In the genomic region with DNA sequence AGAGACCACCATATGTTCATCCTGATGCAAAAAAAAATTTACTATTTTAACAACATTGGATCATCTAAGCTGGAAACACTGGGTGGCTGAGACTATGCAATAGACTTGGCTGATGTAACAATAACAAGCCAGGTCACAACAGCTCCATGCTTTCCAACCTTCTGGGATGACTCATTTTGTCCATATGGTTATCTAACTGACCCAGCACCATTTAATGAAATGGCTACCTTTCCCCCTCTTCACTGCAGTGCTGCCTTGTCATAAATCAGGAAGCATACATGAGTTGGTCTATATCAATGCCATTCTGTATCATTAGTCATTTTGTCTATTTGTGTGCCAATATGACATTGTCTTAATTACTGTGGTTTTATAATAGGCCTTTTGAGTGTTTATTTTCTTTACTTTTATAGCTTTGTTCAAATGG, we compare ENCODE assay signal across 15 cellular contexts.
DNase-seq lines count a peak whose midpoint lies in the region; ATAC-seq, FAIRE-seq and TF ChIP-seq lines count a peak whose summit lies in the region.
"Had no signal": no experiment of that assay in that cellular context is flagged by ENCODE, and none has a peak within 500 bp of the region (broad histone marks: within the 10 kb centered on the region; RNA-seq: fewer than 3 reads in every experiment).

No MANE protein-coding gene starts in this region.

- no peak overlapping the region for H3K27ac Mint-ChIP-seq in GM23338
- H3K27ac Mint-ChIP-seq: activated CD8-positive, alpha-beta T cell treated with anti-CD3 and anti-CD28 coated beads for 36 hours; activated naive CD8-positive, alpha-beta T cell treated with anti-CD3 and anti-CD28 coated beads, Interleukin-2, amount 10 ng/mL, durations not matched to agents 7 days and 5 days; natural killer cell had no signal

- no peaks in the 10 kb centered on the region; the same call in 1 of the 2 replicates for H3K9me3 ChIP-seq in PC-9 (ENCODE audit: insufficient read depth, low read depth)
- no peaks in the 10 kb centered on the region for H3K9me3 ChIP-seq in small intestine (ENCODE audit: control insufficient read depth, low read depth)

- peak overlapping the region; percentile 41 for H3K4me2 ChIP-seq in PC-9
- no peak overlapping the region for H3K4me2 ChIP-seq in GM23338

- no TSS peak for BruUV-seq in PC-9 (replicated peaks; lab: Mats Ljungman, UMichigan)

- H3K9me2 ChIP-seq in PC-9 (ENCODE audit: insufficient read depth) (peaks cover 3% of the 10 kb centered on the region; the same call in 1 of the 2 replicates), GM23338 (ENCODE audit: insufficient read depth) (no peaks in the 10 kb centered on the region)

- H3K79me2 ChIP-seq in PC-9 (ENCODE audit: low read depth): no peaks in the 10 kb centered on the region
- no peaks in the 10 kb centered on the region for H3K79me2 ChIP-seq in GM23338 (replicated peaks; ENCODE audit: insufficient read depth)

- peaks cover 3% of the 10 kb centered on the region for H3K36me3 Mint-ChIP-seq in GM23338 (ENCODE audit: low read depth)
- H3K36me3 Mint-ChIP-seq: natural killer cell had no signal

- POLR2A ChIA-PET in PC-9 (lab: Charles Lee; ENCODE audit: unreplicated experiment): no interaction called here

- no peaks in the 10 kb centered on the region for H3K4me1 Mint-ChIP-seq in GM23338
- H3K4me1 Mint-ChIP-seq: activated naive CD8-positive, alpha-beta T cell treated with anti-CD3 and anti-CD28 coated beads, Interleukin-2, amount 10 ng/mL, durations not matched to agents 7 days and 5 days; natural killer cell had no signal

- H3K4me3 ChIP-seq in PC-9: no peak overlapping the region
- H3K4me3 ChIP-seq in small intestine (ENCODE audit: low read depth in 1 of 2, low read length in 2 of 2): no peak overlapping the region
- no peak overlapping the region for H3K4me3 ChIP-seq in GM23338

- H3K4me1 ChIP-seq in PC-9 (replicated peaks; ENCODE audit: insufficient read depth) (peaks cover 31% of the 10 kb centered on the region), small intestine (ENCODE audit: control insufficient read depth in 2 of 2, insufficient read depth in 1 of 2, low read depth in 1 of 2, low read length in 1 of 2) (no peaks in the 10 kb centered on the region), GM23338 (ENCODE audit: insufficient read depth) (no peaks in the 10 kb centered on the region)

- CTCF ChIA-PET in PC-9 (lab: Charles Lee): no interaction called here

- H2AFZ ChIP-seq in PC-9 (peak overlapping the region; percentile 63), GM23338 (no peak overlapping the region)

- peaks cover 8% of the 10 kb centered on the region for H3F3A ChIP-seq in PC-9 (ENCODE audit: insufficient read depth, low read depth)
- H3F3A ChIP-seq in GM23338 (replicated peaks; ENCODE audit: low read depth): no peaks in the 10 kb centered on the region

- DNase-seq in NCI-H1417 (lab: John Stamatoyannopoulos, UW) (peak in 2 of 3 experiments; percentile 2 to 20), NCI-H1417 treated with DMSO at 0.1 percent for 48 hours (lab: John Stamatoyannopoulos, UW) (no peak), PC-9 (peak in 1 of 2 experiments; percentile 90), fibroblast of gingiva (ENCODE audit: low read depth) (peak; percentile 81), small intestine (peak; percentile 13), GM23338 (ENCODE audit: low spot score) (no peak)
- DNase-seq: 8988T; activated CD8-positive, alpha-beta T cell treated with anti-CD3 and anti-CD28 coated beads for 36 hours; activated naive CD8-positive, alpha-beta T cell treated with anti-CD3 and anti-CD28 coated beads, Interleukin-2, amount 10 ng/mL, durations not matched to agents 7 days and 5 days; effector CD8-positive, alpha-beta T cell; GDM1; natural killer cell had no signal

- no peak overlapping the region for H3K4me3 Mint-ChIP-seq in GM23338
- H3K4me3 Mint-ChIP-seq: activated CD8-positive, alpha-beta T cell treated with anti-CD3 and anti-CD28 coated beads for 36 hours; activated naive CD8-positive, alpha-beta T cell treated with anti-CD3 and anti-CD28 coated beads, Interleukin-2, amount 10 ng/mL, durations not matched to agents 7 days and 5 days; natural killer cell had no signal

- H3K36me3 ChIP-seq in PC-9 (ENCODE audit: low read depth) (0 out of 2 replicates have a peak, but pooled peaks cover 3% of the 10 kb centered on the region), small intestine (ENCODE audit: control insufficient read depth in 2 of 2, insufficient read depth in 2 of 2, low read length in 2 of 2) (no peaks in the 10 kb centered on the region), GM23338 (ENCODE audit: insufficient read depth) (no peaks in the 10 kb centered on the region)

- H3K27ac ChIP-seq in PC-9 (peak overlapping the region; percentile 89), small intestine (ENCODE audit: low read depth in 1 of 2, low read length in 1 of 2) (no peak overlapping the region), GM23338 (ENCODE audit: low read depth) (no peak overlapping the region)

- no peaks in the 10 kb centered on the region for H3K27me3 ChIP-seq in PC-9 (ENCODE audit: insufficient read depth, low read depth)
- H3K27me3 ChIP-seq in small intestine (ENCODE audit: control insufficient read depth in 2 of 2, insufficient read depth in 2 of 2, low read length in 2 of 2): no peaks in the 10 kb centered on the region
- no peaks in the 10 kb centered on the region for H3K27me3 ChIP-seq in GM23338 (ENCODE audit: insufficient read depth)

- no peak for FAIRE-seq in small intestine (lab: Jason Lieb, UNC)
- FAIRE-seq: H1 had no signal

- intact Hi-C loops in PC-9 (cut with micrococcal nuclease; ENCODE audit: unreplicated experiment): no loop called here

- H3K27me3 Mint-ChIP-seq in GM23338 (ENCODE audit: insufficient read depth, low read depth, poor library complexity): peaks cover 8% of the 10 kb centered on the region
- H3K27me3 Mint-ChIP-seq: activated CD8-positive, alpha-beta T cell treated with anti-CD3 and anti-CD28 coated beads for 36 hours; activated naive CD8-positive, alpha-beta T cell treated with anti-CD3 and anti-CD28 coated beads, Interleukin-2, amount 10 ng/mL, durations not matched to agents 7 days and 5 days had no signal

- no peak for ATAC-seq in GM23338
- no peak for ATAC-seq in HG02623 (IDR thresholded peaks at IDR 0.05; ENCODE audit: unreplicated experiment)
- ATAC-seq in GM21381 (IDR thresholded peaks at IDR 0.05; ENCODE audit: unreplicated experiment): no peak
- ATAC-seq: activated CD8-positive, alpha-beta T cell treated with anti-CD3 and anti-CD28 coated beads for 36 hours; natural killer cell had no signal

- TF ChIP-seq CTCF in PC-9 (conservative IDR thresholded peaks at IDR 0.05) (no peak), GM23338 (conservative IDR thresholded peaks at IDR 0.05; ENCODE audit: low read depth in 2 of 2) (no peak)

- peaks cover 7% of the 10 kb centered on the region for H3K9me3 Mint-ChIP-seq in GM23338

- H4K20me1 ChIP-seq in PC-9 (ENCODE audit: insufficient read depth) (no peaks in the 10 kb centered on the region), GM23338 (replicated peaks; ENCODE audit: insufficient read depth) (no peaks in the 10 kb centered on the region)

TF ChIP-seq in GM23338, 12 proteins besides CTCF, POLR2A, EP300 and RAD21 (continues in another document):
- TF ChIP-seq, protein P1, sequence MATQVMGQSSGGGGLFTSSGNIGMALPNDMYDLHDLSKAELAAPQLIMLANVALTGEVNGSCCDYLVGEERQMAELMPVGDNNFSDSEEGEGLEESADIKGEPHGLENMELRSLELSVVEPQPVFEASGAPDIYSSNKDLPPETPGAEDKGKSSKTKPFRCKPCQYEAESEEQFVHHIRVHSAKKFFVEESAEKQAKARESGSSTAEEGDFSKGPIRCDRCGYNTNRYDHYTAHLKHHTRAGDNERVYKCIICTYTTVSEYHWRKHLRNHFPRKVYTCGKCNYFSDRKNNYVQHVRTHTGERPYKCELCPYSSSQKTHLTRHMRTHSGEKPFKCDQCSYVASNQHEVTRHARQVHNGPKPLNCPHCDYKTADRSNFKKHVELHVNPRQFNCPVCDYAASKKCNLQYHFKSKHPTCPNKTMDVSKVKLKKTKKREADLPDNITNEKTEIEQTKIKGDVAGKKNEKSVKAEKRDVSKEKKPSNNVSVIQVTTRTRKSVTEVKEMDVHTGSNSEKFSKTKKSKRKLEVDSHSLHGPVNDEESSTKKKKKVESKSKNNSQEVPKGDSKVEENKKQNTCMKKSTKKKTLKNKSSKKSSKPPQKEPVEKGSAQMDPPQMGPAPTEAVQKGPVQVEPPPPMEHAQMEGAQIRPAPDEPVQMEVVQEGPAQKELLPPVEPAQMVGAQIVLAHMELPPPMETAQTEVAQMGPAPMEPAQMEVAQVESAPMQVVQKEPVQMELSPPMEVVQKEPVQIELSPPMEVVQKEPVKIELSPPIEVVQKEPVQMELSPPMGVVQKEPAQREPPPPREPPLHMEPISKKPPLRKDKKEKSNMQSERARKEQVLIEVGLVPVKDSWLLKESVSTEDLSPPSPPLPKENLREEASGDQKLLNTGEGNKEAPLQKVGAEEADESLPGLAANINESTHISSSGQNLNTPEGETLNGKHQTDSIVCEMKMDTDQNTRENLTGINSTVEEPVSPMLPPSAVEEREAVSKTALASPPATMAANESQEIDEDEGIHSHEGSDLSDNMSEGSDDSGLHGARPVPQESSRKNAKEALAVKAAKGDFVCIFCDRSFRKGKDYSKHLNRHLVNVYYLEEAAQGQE (IDR thresholded peaks at IDR 0.05; ENCODE audit: unreplicated experiment): no peak
- TF ChIP-seq EZH2phosphoT487 (IDR thresholded peaks at IDR 0.05; ENCODE audit: unreplicated experiment) (no peak), CREB1 (CRISPR knock-in tag; IDR thresholded peaks at IDR 0.05; ENCODE audit: low read depth) (no peak), STAT1 (IDR thresholded peaks at IDR 0.05; ENCODE audit: unreplicated experiment) (no peak), NANOG (IDR thresholded peaks at IDR 0.05; ENCODE audit: borderline replicate concordance) (no peak), ZNF331 (CRISPR knock-in tag; IDR thresholded peaks at IDR 0.05; ENCODE audit: low read depth) (no peak), JUNB (IDR thresholded peaks at IDR 0.05; ENCODE audit: unreplicated experiment) (no peak), ZNF114 (CRISPR knock-in tag; IDR thresholded peaks at IDR 0.05) (no peak), EZH2 (IDR thresholded peaks at IDR 0.05; ENCODE audit: low read depth, unreplicated experiment) (no peak), POLR2AphosphoS5 (IDR thresholded peaks at IDR 0.05; ENCODE audit: low read depth) (no peak)
- TF ChIP-seq, protein P2, sequence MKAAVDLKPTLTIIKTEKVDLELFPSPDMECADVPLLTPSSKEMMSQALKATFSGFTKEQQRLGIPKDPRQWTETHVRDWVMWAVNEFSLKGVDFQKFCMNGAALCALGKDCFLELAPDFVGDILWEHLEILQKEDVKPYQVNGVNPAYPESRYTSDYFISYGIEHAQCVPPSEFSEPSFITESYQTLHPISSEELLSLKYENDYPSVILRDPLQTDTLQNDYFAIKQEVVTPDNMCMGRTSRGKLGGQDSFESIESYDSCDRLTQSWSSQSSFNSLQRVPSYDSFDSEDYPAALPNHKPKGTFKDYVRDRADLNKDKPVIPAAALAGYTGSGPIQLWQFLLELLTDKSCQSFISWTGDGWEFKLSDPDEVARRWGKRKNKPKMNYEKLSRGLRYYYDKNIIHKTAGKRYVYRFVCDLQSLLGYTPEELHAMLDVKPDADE (IDR thresholded peaks at IDR 0.05): no peak

Comparison
In these comparisons a context has a peak if more than half of its experiments do, and no peak if none do; other contexts are left out.
1. DNase-seq: peak in NCI-H1417 (2 of 3), fibroblast of gingiva (single experiment) and small intestine (single experiment); none in NCI-H1417 treated with DMSO at 0.1 percent for 48 hours (single experiment) and GM23338 (single experiment).